Comparison of ENCODE assay signal across 1 cellular context in genomic region chr1:174333437-174333836, GRCh38.
A peak's percentile ranks its signal among the peaks of the same experiment; 100 is the strongest.
TF ChIP-seq lines count a peak whose summit lies in the region.

No MANE protein-coding gene starts in this region.

TF ChIP-seq in A549, 52 proteins besides CTCF, POLR2A, EP300 and RAD21 (continued from another document):
- peak; percentile 75; the same call in 1 of the 2 replicates for TF ChIP-seq REST (IDR thresholded peaks at IDR 0.05)
- TF ChIP-seq RFX5 (IDR thresholded peaks at IDR 0.05), result no peak
